8 cellular contexts compared by ENCODE assay signal in genomic region chr19:13149628-13150186, GRCh38. TPM values are rescaled to one million over a fixed set of nuclear protein-coding genes. Genes with fewer than 3 reads are reported as not detected.
DNase-seq lines count a peak whose midpoint lies in the region; ATAC-seq and TF ChIP-seq lines count a peak whose summit lies in the region.

No MANE protein-coding gene starts in this region.

- H3K4me1 ChIP-seq in Caco-2 (no peaks in the 10 kb centered on the region), HAP-1 (no peaks in the 10 kb centered on the region), liver (ENCODE audit: control insufficient read depth in 4 of 4, insufficient read depth in 4 of 4, low read length in 3 of 4) (peaks cover 0 to 14% (median 11%) of the 10 kb centered on the region in 4 donors)

- POLR2A ChIA-PET in Caco-2 (lab: Charles Lee): interaction anchor here (0.5 to 1.3 kb wide), 6 partner anchors 15 to 1775 kb away, joined by 3 to 8 read pairs (median 5); partner anchors contain the start of genes NACC1 and SWSAP1

- no peak for ATAC-seq in HG02970 (IDR thresholded peaks at IDR 0.05; ENCODE audit: low FRiP score, unreplicated experiment)

- H3K27me3 ChIP-seq in Caco-2 (replicated peaks; ENCODE audit: control insufficient read depth, insufficient read depth, low read length) (no peaks in the 10 kb centered on the region), HAP-1 (ENCODE audit: low read depth) (no peaks in the 10 kb centered on the region), liver (ENCODE audit: control insufficient read depth in 4 of 4, insufficient read depth in 4 of 4, low read length in 3 of 4) (no peaks in the 10 kb centered on the region)

- peak overlapping the region; percentile 83 for H3K4me3 Mint-ChIP-seq in Caco-2 (ENCODE audit: unreplicated experiment)

- peaks cover 2% of the 10 kb centered on the region; the same call in 1 of the 2 replicates for H3K36me3 ChIP-seq in Caco-2 (ENCODE audit: control insufficient read depth, insufficient read depth, low read length)
- H3K36me3 ChIP-seq in HAP-1 (replicated peaks): peaks cover 22% of the 10 kb centered on the region
- H3K36me3 ChIP-seq in liver (ENCODE audit: control insufficient read depth in 4 of 4, insufficient read depth in 3 of 4, low read depth in 1 of 4, low read length in 3 of 4): peaks cover 0 to 5% (median 1%) of the 10 kb centered on the region in 4 donors

- H3K9me3 Mint-ChIP-seq in Caco-2 (ENCODE audit: unreplicated experiment): no peaks in the 10 kb centered on the region

- no peak for TF ChIP-seq RAD21 in liver (IDR thresholded peaks at IDR 0.05)

- CTCF ChIA-PET in Caco-2 (lab: Charles Lee): interaction anchor here (0.6 to 1.8 kb wide), 6 partner anchors 13 to 475 kb away, joined by 3 to 8 read pairs (median 6); no protein-coding TSS in a partner anchor

- no TSS peak for BruUV-seq in Caco-2 (replicated peaks; lab: Mats Ljungman, UMichigan)

- H3K9ac ChIP-seq in liver (ENCODE audit: low read depth in 1 of 2, low read length in 2 of 2): peak overlapping the region; percentile 32 to 78

- H3K4me3 ChIP-seq in Caco-2 (ENCODE audit: low read depth, low read length) (peak overlapping the region; percentile 62), HAP-1 (peak overlapping the region; percentile 97), liver (ENCODE audit: low read depth in 1 of 3, low read length in 3 of 3) (peak overlapping the region; percentile 75 to 89 (median 80))

- H3K27me3 Mint-ChIP-seq in Caco-2 (ENCODE audit: insufficient read depth, unreplicated experiment): peaks cover 4% of the 10 kb centered on the region

- TF ChIP-seq CTCF in Caco-2 (IDR thresholded peaks at IDR 0.05; ENCODE audit: insufficient read depth in 1 of 2, low read depth in 1 of 2, low read length in 1 of 2, severe bottlenecking in 1 of 2, unreplicated experiment in 1 of 2): no peak
- TF ChIP-seq CTCF in liver (IDR thresholded peaks at IDR 0.05; ENCODE audit: low read depth, low read length, missing input control): no peak

- H3K36me3 Mint-ChIP-seq in Caco-2 (ENCODE audit: insufficient read depth, unreplicated experiment): peaks cover 48% of the 10 kb centered on the region

- H3K9me3 ChIP-seq in Caco-2: no peaks in the 10 kb centered on the region
- no peaks in the 10 kb centered on the region for H3K9me3 ChIP-seq in HAP-1
- H3K9me3 ChIP-seq in liver (ENCODE audit: control insufficient read depth in 4 of 4, low read length in 3 of 4): no peaks in the 10 kb centered on the region

- H3K27ac ChIP-seq in caudate nucleus (ENCODE audit: low read depth, low read length) (peak overlapping the region; percentile 98), liver (ENCODE audit: low read depth in 1 of 2, low read length in 2 of 2) (peak overlapping the region; percentile 98), substantia nigra (ENCODE audit: low read depth, low read length, poor library complexity, severe bottlenecking) (peak overlapping the region; percentile 91)

- in situ Hi-C loops in HAP-1 (cut with MboI; ENCODE audit: low sequenced_read_pairs): loop anchor here (25.0 kb wide), 1 partner anchor 863 kb away; the partner anchor contains the start of gene RFX1

- DNase-seq in Caco-2 (peak; percentile 49 to 50), HAP-1 (ENCODE audit: low spot score in 2 of 2) (peak; percentile 21 to 69), caudate nucleus (lab: John Stamatoyannopoulos, UW) (peak in 14 of 61 donors; percentile 27 to 64 (median 48)), substantia nigra (lab: John Stamatoyannopoulos, UW) (peak in 22 of 49 donors; percentile 36 to 75 (median 60))
- no peak for DNase-seq in central memory CD4-positive, alpha-beta T cell

- WGBS in liver: under 1% methylated on average over 46 of the region's 46 CpGs

- H3K4me1 Mint-ChIP-seq in Caco-2 (ENCODE audit: low read depth, unreplicated experiment): peaks cover 23% of the 10 kb centered on the region

- intact Hi-C loops in Caco-2 (cut with micrococcal nuclease; ENCODE audit: unreplicated experiment): loop anchor here (1.0 to 5.0 kb wide), 4 partner anchors 15 to 357 kb away; partner anchors contain the start of genes JUNB and TRMT1

- H3K27ac Mint-ChIP-seq in Caco-2 (ENCODE audit: unreplicated experiment): peak overlapping the region; percentile 98

TF ChIP-seq in PFSK-1, 5 proteins besides CTCF, POLR2A, EP300 and RAD21 (continues in another document):
- no peak for TF ChIP-seq REST (IDR thresholded peaks at IDR 0.05; ENCODE audit: insufficient read depth in 1 of 2, low read depth in 2 of 2, low read length in 2 of 2)
- no peak for TF ChIP-seq POLR2AphosphoS5 (IDR thresholded peaks at IDR 0.05; ENCODE audit: low read depth, low read length)
- TF ChIP-seq SIN3A (IDR thresholded peaks at IDR 0.05; ENCODE audit: borderline replicate concordance, insufficient read depth, low read length): 0 out of 2 replicates have a peak, but pooled peaks have one; percentile 3
- TF ChIP-seq FOXP2 (optimal IDR thresholded peaks at IDR 0.05; ENCODE audit: borderline replicate concordance, extremely low read depth, extremely low read length, insufficient read depth): no peak

TF ChIP-seq in liver, 16 proteins besides CTCF, POLR2A, EP300 and RAD21 (continues in another document):
- TF ChIP-seq GABPA (IDR thresholded peaks at IDR 0.05 in 1 of 2, conservative IDR thresholded peaks at IDR 0.05 in 1 of 2): no peak
- TF ChIP-seq REST (IDR thresholded peaks at IDR 0.05): no peak
- no peak for TF ChIP-seq EGR1 (IDR thresholded peaks at IDR 0.05; ENCODE audit: low read depth in 2 of 2)
- no peak for TF ChIP-seq HNF4G (IDR thresholded peaks at IDR 0.05)
- TF ChIP-seq RXRA (IDR thresholded peaks at IDR 0.05): no peak
- TF ChIP-seq ATF3 (IDR thresholded peaks at IDR 0.05): no peak
- TF ChIP-seq JUND (IDR thresholded peaks at IDR 0.05): no peak
- no peak for TF ChIP-seq TAF1 (conservative IDR thresholded peaks at IDR 0.05)
- TF ChIP-seq MAX (IDR thresholded peaks at IDR 0.05): no peak
- TF ChIP-seq FOXA1 (IDR thresholded peaks at IDR 0.05): no peak
- TF ChIP-seq FOXA2 (IDR thresholded peaks at IDR 0.05): no peak

RNA-seq across cellular contexts. Expression of gene STX10, which starts 0.5 kb away (rescaled TPM):
- total RNA-seq in Caco-2 (2022) (19.3 and 26.4 TPM in 2 replicates), liver (10 to 100 TPM; 15.7 to 23.3 TPM)
- polyA plus RNA-seq in PFSK-1 (2012; ENCODE audit: insufficient read length, low read depth): 141 TPM
- 10 to 100 TPM; 19.2 to 32.7 TPM for polyA plus RNA-seq in liver

RNA-seq across cellular contexts. Expression of gene IER2, which starts 0.5 kb away (rescaled TPM):
- total RNA-seq in Caco-2 (2022) (72.0 and 72.4 TPM in 2 replicates), liver (10 to 100 TPM; 11.4 to 20.3 TPM)
- polyA plus RNA-seq in PFSK-1 (2012; ENCODE audit: insufficient read length, low read depth): 110 TPM
- polyA plus RNA-seq in liver: 10 to 100 TPM; 23.6 to 38.9 TPM

RNA-seq across cellular contexts. Expression of gene NACC1, which starts 31.6 kb away (rescaled TPM):
- total RNA-seq in Caco-2 (2022) (89.6 and 92.7 TPM in 2 replicates), liver (10 to 100 TPM; 16.7 to 18.7 TPM)
- polyA plus RNA-seq in PFSK-1 (2012; ENCODE audit: insufficient read length, low read depth): 58.8 TPM
- polyA plus RNA-seq in liver: 10 to 100 TPM in 1 of 2 donors, under 1 TPM in 1; 0.86 to 24.7 TPM

RNA-seq across cellular contexts. Expression of gene TRMT1, which starts 33.2 kb away (rescaled TPM):
- 42.6 and 46.4 TPM in 2 replicates for total RNA-seq in Caco-2 (2022)
- 129 TPM for polyA plus RNA-seq in PFSK-1 (2012; ENCODE audit: insufficient read length, low read depth)
- 10 to 100 TPM in 1 of 2 donors, 1 to 10 TPM in 1; 8.3 to 15.6 TPM for total RNA-seq in liver
- polyA plus RNA-seq in liver: 10 to 100 TPM in 1 of 2 donors, 1 to 10 TPM in 1; 9.8 to 13.7 TPM

RNA-seq across cellular contexts. Expression of gene LYL1, which starts 47.0 kb away (rescaled TPM):
- 0.35 and 0.59 TPM in 2 replicates for total RNA-seq in Caco-2 (2022)
- 0.31 TPM for polyA plus RNA-seq in PFSK-1 (2012; ENCODE audit: insufficient read length, low read depth)
- 10 to 100 TPM in 1 of 2 donors, 1 to 10 TPM in 1; 2.0 to 69.7 TPM for total RNA-seq in liver
- 1 to 10 TPM in 1 of 2 donors, under 1 TPM in 1; 0.35 to 2.6 TPM for polyA plus RNA-seq in liver
